ENCODE assay signal across 19 cellular contexts in genomic region chr3:15591928-15592327, GRCh38. TPM values are rescaled to one million over a fixed set of nuclear protein-coding genes. Genes with fewer than 3 reads are reported as not detected.
DNase-seq lines count a peak whose midpoint lies in the region; ATAC-seq, FAIRE-seq and TF ChIP-seq lines count a peak whose summit lies in the region.
"Had no signal": no experiment of that assay in that cellular context is flagged by ENCODE, and none has a peak within 500 bp of the region (broad histone marks: within the 10 kb centered on the region; RNA-seq: fewer than 3 reads in every experiment).

No MANE protein-coding gene starts in this region.

- POLR2A ChIA-PET in HepG2 (lab: Yijun Ruan, JAX) (no interaction called here), GM12878 (lab: Charles Lee) (no interaction called here)

- TF ChIP-seq CTCF in right lobe of liver (IDR thresholded peaks at IDR 0.05): no peak
- no peak for TF ChIP-seq CTCF in HepG2 (CRISPR knock-in tag; IDR thresholded peaks at IDR 0.05)
- no peak for TF ChIP-seq CTCF in GM12878 (IDR thresholded peaks at IDR 0.05 in 2 of 3, conservative IDR thresholded peaks at IDR 0.05 in 1 of 3; ENCODE audit: control insufficient read depth in 2 of 3, extremely low read depth in 1 of 3, insufficient read depth in 1 of 3, low read depth in 3 of 3, low read length in 3 of 3)
- no peak for TF ChIP-seq CTCF in pancreas (IDR thresholded peaks at IDR 0.05)
- no peak for TF ChIP-seq CTCF in spleen (IDR thresholded peaks at IDR 0.05 in 8 of 11, conservative IDR thresholded peaks at IDR 0.05 in 3 of 11)

- H3K79me2 ChIP-seq in HepG2 (ENCODE audit: insufficient read depth, low read length): no peaks in the 10 kb centered on the region
- no peaks in the 10 kb centered on the region for H3K79me2 ChIP-seq in GM12878 (ENCODE audit: control insufficient read depth, insufficient read depth, low read length)

- H3K27me3 ChIP-seq in right lobe of liver: no peaks in the 10 kb centered on the region
- no peaks in the 10 kb centered on the region for H3K27me3 ChIP-seq in HepG2 (ENCODE audit: control insufficient read depth in 1 of 2, insufficient read depth in 2 of 2, low read length in 2 of 2)
- H3K27me3 ChIP-seq in GM12878 (replicated peaks in 1 of 2; ENCODE audit: control insufficient read depth in 2 of 2, insufficient read depth in 2 of 2, low read length in 1 of 2): no peaks in the 10 kb centered on the region
- no peaks in the 10 kb centered on the region for H3K27me3 ChIP-seq in pancreas
- H3K27me3 ChIP-seq in spleen (replicated peaks in 1 of 7): no peaks in the 10 kb centered on the region
- H3K27me3 ChIP-seq: BLaER1 had no signal

- H2AFZ ChIP-seq in HepG2 (ENCODE audit: low read length): no peak overlapping the region
- H2AFZ ChIP-seq in GM12878 (ENCODE audit: control insufficient read depth, low read depth, low read length): no peak overlapping the region
- H2AFZ ChIP-seq: GM23338 had no signal

- H3K27ac ChIP-seq in right lobe of liver: peak overlapping the region in 2 of 3 donors; percentile 35 to 73
- no peak overlapping the region for H3K27ac ChIP-seq in HepG2 (ENCODE audit: extremely low read length, insufficient read depth, low read length)
- H3K27ac ChIP-seq in GM12878 (ENCODE audit: control insufficient read depth, insufficient read depth): no peak overlapping the region
- no peak overlapping the region for H3K27ac ChIP-seq in pancreas
- no peak overlapping the region for H3K27ac ChIP-seq in spleen
- H3K27ac ChIP-seq: BLaER1, C4-2B had no signal

- H3K4me3 ChIP-seq in right lobe of liver (no peak overlapping the region), HepG2 (replicated peaks in 1 of 3; ENCODE audit: insufficient read depth in 1 of 3, low read depth in 2 of 3, low read length in 3 of 3) (no peak overlapping the region), GM12878 (no peak overlapping the region), pancreas (no peak overlapping the region), spleen (no peak overlapping the region)
- H3K4me3 ChIP-seq: BLaER1, GM23338 had no signal

- ATAC-seq in right lobe of liver: no peak
- no peak for ATAC-seq in HepG2
- no peak for ATAC-seq in GM12878
- ATAC-seq in pancreas: no peak
- ATAC-seq: GM23338, HCT116 had no signal

- no peak for TF ChIP-seq EP300 in HepG2 (IDR thresholded peaks at IDR 0.05; ENCODE audit: low read depth in 2 of 2, low read length in 2 of 2)
- TF ChIP-seq EP300 in HepG2 (CRISPR knock-in tag; IDR thresholded peaks at IDR 0.05; ENCODE audit: borderline replicate concordance): no peak
- no peak for TF ChIP-seq EP300 in GM12878 (IDR thresholded peaks at IDR 0.05; ENCODE audit: borderline replicate concordance in 1 of 2, control insufficient read depth in 1 of 2, low read depth in 2 of 2, low read length in 2 of 2)

- H3K9ac ChIP-seq in HepG2 (ENCODE audit: insufficient read depth, low read depth, low read length) (no peak overlapping the region), GM12878 (ENCODE audit: control insufficient read depth, insufficient read depth, low read length) (no peak overlapping the region)
- H3K9ac ChIP-seq: BLaER1 had no signal

- H3K4me2 ChIP-seq in HepG2 (ENCODE audit: low read depth, low read length): no peak overlapping the region
- H3K4me2 ChIP-seq in GM12878 (ENCODE audit: control insufficient read depth, insufficient read depth): no peak overlapping the region
- H3K4me2 ChIP-seq: BLaER1, GM23338 had no signal

- H4K20me1 ChIP-seq in HepG2 (ENCODE audit: insufficient read depth, low read length) (no peaks in the 10 kb centered on the region), GM12878 (ENCODE audit: control insufficient read depth, insufficient read depth) (no peaks in the 10 kb centered on the region)
- H4K20me1 ChIP-seq: BLaER1 had no signal

- FAIRE-seq in HepG2 (lab: Jason Lieb, UNC) (no peak), GM12878 (lab: Jason Lieb, UNC) (no peak), pancreas (lab: Jason Lieb, UNC) (peak; percentile 92)
- FAIRE-seq: D721Med, GM18507 had no signal

- peaks cover 0 to 10% (median 0%) of the 10 kb centered on the region in 4 donors for H3K4me1 ChIP-seq in right lobe of liver
- no peaks in the 10 kb centered on the region for H3K4me1 ChIP-seq in HepG2 (ENCODE audit: insufficient read depth, low read length)
- no peaks in the 10 kb centered on the region for H3K4me1 ChIP-seq in GM12878 (ENCODE audit: control insufficient read depth, insufficient read depth, low read length)
- no peaks in the 10 kb centered on the region for H3K4me1 ChIP-seq in pancreas
- H3K4me1 ChIP-seq in spleen: peaks cover 0 to 7% (median 0%) of the 10 kb centered on the region in 6 donors
- H3K4me1 ChIP-seq: BLaER1 had no signal

- TF ChIP-seq POLR2A in right lobe of liver (IDR thresholded peaks at IDR 0.05): no peak
- TF ChIP-seq POLR2A in HepG2 (IDR thresholded peaks at IDR 0.05; ENCODE audit: insufficient read depth in 1 of 2, low read depth in 2 of 2, low read length in 2 of 2): no peak
- no peak for TF ChIP-seq POLR2A in GM12878 (IDR thresholded peaks at IDR 0.05; ENCODE audit: low read depth, low read length)
- TF ChIP-seq POLR2A in spleen (IDR thresholded peaks at IDR 0.05): no peak

- H3K9me3 ChIP-seq in right lobe of liver: no peaks in the 10 kb centered on the region
- no peaks in the 10 kb centered on the region for H3K9me3 ChIP-seq in HepG2 (ENCODE audit: low read length)
- H3K9me3 ChIP-seq in GM12878 (replicated peaks; ENCODE audit: control insufficient read depth, insufficient read depth, low read length): no peaks in the 10 kb centered on the region
- H3K9me3 ChIP-seq in pancreas: no peaks in the 10 kb centered on the region
- no peaks in the 10 kb centered on the region for H3K9me3 ChIP-seq in spleen
- H3K9me3 ChIP-seq: BLaER1 had no signal

- intact Hi-C loops in right lobe of liver (cut with DNase I): no loop called here
- intact Hi-C loops in HepG2 (cut with micrococcal nuclease; ENCODE audit: unreplicated experiment): no loop called here
- intact Hi-C loops in GM12878 (cut with micrococcal nuclease; ENCODE audit: unreplicated experiment): no loop called here
- intact Hi-C loops in pancreas (cut with DNase I): no loop called here
- intact Hi-C loops in spleen (cut with DNase I; ENCODE audit: low total_unique reads): no loop called here

- RAD21 ChIA-PET in GM12878 (lab: Charles Lee; ENCODE audit: unreplicated experiment): no interaction called here

- DNase-seq in right lobe of liver (no peak), HepG2 (ENCODE audit: low spot score) (no peak), GM12878 (ENCODE audit: low read depth, low spot score) (no peak), pancreas (no peak), spleen (no peak), NCI-H82 treated with DMSO at 0.1 percent for 48 hours (lab: John Stamatoyannopoulos, UW; ENCODE audit: unreplicated experiment) (no peak)
- DNase-seq: CD4-positive, alpha-beta T cell; CD8-positive, alpha-beta memory T cell; DMS 273 treated with DMSO at 0.1 percent for 48 hours; DMS79; EL; GDM1; H9 had no signal

- 55% methylated on average over 21 of the region's 21 CpGs for WGBS in right lobe of liver (ENCODE audit: insufficient coverage, low coverage, low lambda C conversion rate, missing lambda C conversion rate)
- 94% methylated on average over 21 of the region's 21 CpGs for WGBS in HepG2 (ENCODE audit: low lambda C conversion rate)
- 94% methylated on average over 21 of the region's 21 CpGs for WGBS in GM12878 (ENCODE audit: insufficient coverage, insufficient replicate concordance, low lambda C conversion rate, missing lambda C conversion rate)
- 82 to 83% methylated on average over 21 of the region's 21 CpGs for WGBS in pancreas, 2 donors
- WGBS in spleen, 5 donors: 89 to 94% (median 89%) methylated on average over 21 of the region's 21 CpGs

- TF ChIP-seq RAD21 in HepG2 (CRISPR knock-in tag; IDR thresholded peaks at IDR 0.05) (no peak), GM12878 (IDR thresholded peaks at IDR 0.05; ENCODE audit: insufficient read depth, low read depth, low read length) (no peak)

- peaks cover 0 to 40% (median 3%) of the 10 kb centered on the region in 4 donors for H3K36me3 ChIP-seq in right lobe of liver
- H3K36me3 ChIP-seq in HepG2 (replicated peaks in 1 of 2; ENCODE audit: control insufficient read depth in 1 of 2, insufficient read depth in 2 of 2, low read length in 2 of 2): peaks cover 0 to 19% of the 10 kb centered on the region in 2 experiments; a peak in 2 of 5 replicates
- H3K36me3 ChIP-seq in GM12878 (ENCODE audit: control insufficient read depth in 2 of 2, insufficient read depth in 2 of 2, low read length in 1 of 2): peaks cover 0 to 6% of the 10 kb centered on the region in 2 experiments; a peak in 2 of 4 replicates
- H3K36me3 ChIP-seq in pancreas: peaks cover 0 to 30% (median 8%) of the 10 kb centered on the region in 3 donors
- H3K36me3 ChIP-seq in spleen: peaks cover 3 to 85% (median 50%) of the 10 kb centered on the region in 6 donors

- in situ Hi-C loops in HepG2 (cut with HindIII; ENCODE audit: extremely low pct_ligation_motif_present, low pct_unique_long_range_greater_than_20kb): no loop called here
- in situ Hi-C loops in GM12878 (cut with MboI): no loop called here

- BruUV-seq in HepG2 (replicated peaks; lab: Mats Ljungman, UMichigan) (no TSS peak), GM12878 (replicated peaks; lab: Mats Ljungman, UMichigan) (no TSS peak)

- SMC1A ChIA-PET in GM12878 (lab: Charles Lee; ENCODE audit: uncharacterized antibody, unreplicated experiment): no interaction called here

- CTCF ChIA-PET in HepG2 (lab: Yijun Ruan, JAX; ENCODE audit: low intra/inter-chr PET ratio, low total read pairs): no interaction called here
- CTCF ChIA-PET in GM12878 (lab: Yijun Ruan, JAX): no interaction called here

RNA-seq across cellular contexts. Expression of gene HACL1, which starts 9.4 kb away (rescaled TPM):
- 10 to 100 TPM; 28.9 to 37.4 (median 32.9) TPM for total RNA-seq in right lobe of liver
- 25.7 and 32.0 TPM in 2 replicates for total RNA-seq in HepG2 (2016; rRNA removed; fragmentation: Illumina TruSeq; extraction: Trizol)
- total RNA-seq in HepG2 (2016; cell fraction: cytosol; rRNA removed; fragmentation: Illumina TruSeq; extraction: Trizol; ENCODE audit: low read depth): 5.1 and 7.6 TPM in 2 replicates
- total RNA-seq in HepG2 (2016; cell fraction: insoluble cytoplasmic fraction; rRNA removed; fragmentation: Illumina TruSeq; extraction: Trizol): 25.8 and 31.8 TPM in 2 replicates
- total RNA-seq in HepG2 (2016; cell fraction: membrane; rRNA removed; fragmentation: Illumina TruSeq; extraction: Trizol): 7.5 and 7.7 TPM in 2 replicates
- total RNA-seq in HepG2 (2016; cell fraction: nucleus; rRNA removed; fragmentation: Illumina TruSeq; extraction: Trizol): 20.6 and 21.9 TPM in 2 replicates
- polyA plus RNA-seq in HepG2 (2011; rRNA removed): 22.1 and 25.7 TPM in 2 replicates
- polyA plus RNA-seq in HepG2 (2011; cell fraction: cytosol; rRNA removed): 18.1 and 18.3 TPM in 2 replicates
- 14.0 and 16.9 TPM in 2 replicates for polyA plus RNA-seq in HepG2 (2011; cell fraction: nucleus; rRNA removed)
- polyA plus RNA-seq in HepG2 (2012): 12.0 and 17.7 TPM in 2 replicates
- polyA plus RNA-seq in HepG2 (2016; cell fraction: cytosol; fragmentation: Illumina TruSeq; extraction: Trizol; ENCODE audit: low read depth): 2.3 and 2.6 TPM in 2 replicates
- polyA plus RNA-seq in HepG2 (2016; cell fraction: insoluble cytoplasmic fraction; fragmentation: Illumina TruSeq; extraction: Trizol; ENCODE audit: low read depth): 20.8 and 23.2 TPM in 2 replicates
- polyA plus RNA-seq in HepG2 (2016; cell fraction: membrane; fragmentation: Illumina TruSeq; extraction: Trizol; ENCODE audit: low read depth): 4.0 and 4.1 TPM in 2 replicates
- 13.2 and 15.6 TPM in 2 replicates for polyA plus RNA-seq in HepG2 (2016; cell fraction: nucleus; fragmentation: Illumina TruSeq; extraction: Trizol; ENCODE audit: insufficient read depth, low read depth)
- polyA minus RNA-seq in HepG2 (2011; rRNA and poly(A)+ RNA removed; ENCODE audit: low replicate concordance): 39.5 and 56.3 TPM in 2 replicates
- polyA minus RNA-seq in HepG2 (2011; cell fraction: cytosol; rRNA and poly(A)+ RNA removed): 11.1 and 11.2 TPM in 2 replicates
- polyA minus RNA-seq in HepG2 (2011; cell fraction: nucleus; rRNA and poly(A)+ RNA removed): 51.2 and 57.7 TPM in 2 replicates
- total RNA-seq in GM12878 (2013; cell fraction: nucleolus; rRNA removed): 97.4 and 107 TPM in 2 replicates
- total RNA-seq in GM12878 (2014; rRNA removed): 21.4 and 24.4 TPM in 2 replicates
- 26.2 and 28.3 TPM in 2 replicates for total RNA-seq in GM12878 (2014; rRNA removed; fragmentation: Illumina TruSeq; extraction: Trizol)
- 23.8 and 27.7 TPM in 2 replicates for total RNA-seq in GM12878 (2021)
- polyA plus RNA-seq in GM12878 (2011; ENCODE audit: low read depth): 13.7 TPM
- 42.6 and 51.2 TPM in 2 replicates for polyA plus RNA-seq in GM12878 (2011; rRNA removed)
- 29.7 and 37.3 TPM in 2 replicates for polyA plus RNA-seq in GM12878 (2011; cell fraction: cytosol; rRNA removed)
- polyA plus RNA-seq in GM12878 (2011; cell fraction: nucleus; rRNA removed): 36.6 and 36.9 TPM in 2 replicates
- 18.5 and 18.9 TPM in 2 replicates for polyA plus RNA-seq in GM12878 (2012)
- 24.5 and 28.5 TPM in 2 replicates for polyA plus RNA-seq in GM12878 (2014; fragmentation: Illumina TruSeq; extraction: Trizol)
- 10 to 100 TPM; 34.1 to 40.3 TPM for polyA plus RNA-seq in GM12878 (2014; fragmentation: Nextera tagmentation; extraction: Ambion mirVana)
- 18.0 and 19.4 TPM in 2 replicates for polyA plus RNA-seq in GM12878 (2014; rRNA removed)
- 10 to 100 TPM; 45.8 to 48.7 TPM for polyA plus RNA-seq in GM12878 (2016; fragmentation: Nextera tagmentation; extraction: Ambion mirVana)
- polyA minus RNA-seq in GM12878 (2011; rRNA and poly(A)+ RNA removed): 59.0 and 62.4 TPM in 2 replicates
- 9.0 and 19.4 TPM in 2 replicates for polyA minus RNA-seq in GM12878 (2011; cell fraction: cytosol; rRNA and poly(A)+ RNA removed)
- polyA minus RNA-seq in GM12878 (2011; cell fraction: nucleus; rRNA and poly(A)+ RNA removed): 72.8 and 89.1 TPM in 2 replicates
- total RNA-seq in pancreas: 10 to 100 TPM; 10.2 to 18.8 (median 12.8) TPM
- 10 to 100 TPM in 1 of 2 donors, 1 to 10 TPM in 1; 6.5 to 11.5 TPM for polyA plus RNA-seq in pancreas
- 10 to 100 TPM; 19.6 to 30.1 (median 25.5) TPM for total RNA-seq in spleen
- polyA plus RNA-seq in spleen: 10 to 100 TPM; 18.2 to 22.4 (median 19.0) TPM

RNA-seq across cellular contexts. Expression of gene BTD, which starts 9.6 kb away (rescaled TPM):
- 10 to 100 TPM; 47.5 to 70.3 (median 54.5) TPM for total RNA-seq in right lobe of liver
- 12.4 and 15.7 TPM in 2 replicates for total RNA-seq in HepG2 (2016; rRNA removed; fragmentation: Illumina TruSeq; extraction: Trizol)
- total RNA-seq in HepG2 (2016; cell fraction: cytosol; rRNA removed; fragmentation: Illumina TruSeq; extraction: Trizol; ENCODE audit: low read depth): 3.3 and 4.1 TPM in 2 replicates
- total RNA-seq in HepG2 (2016; cell fraction: insoluble cytoplasmic fraction; rRNA removed; fragmentation: Illumina TruSeq; extraction: Trizol): 10.3 and 17.5 TPM in 2 replicates
- total RNA-seq in HepG2 (2016; cell fraction: membrane; rRNA removed; fragmentation: Illumina TruSeq; extraction: Trizol): 5.8 and 6.0 TPM in 2 replicates
- total RNA-seq in HepG2 (2016; cell fraction: nucleus; rRNA removed; fragmentation: Illumina TruSeq; extraction: Trizol): 16.3 and 19.1 TPM in 2 replicates
- 35.3 and 35.5 TPM in 2 replicates for polyA plus RNA-seq in HepG2 (2011; rRNA removed)
- polyA plus RNA-seq in HepG2 (2011; cell fraction: cytosol; rRNA removed): 34.6 and 45.8 TPM in 2 replicates
- polyA plus RNA-seq in HepG2 (2011; cell fraction: nucleus; rRNA removed): 16.5 and 18.2 TPM in 2 replicates
- 26.8 and 28.2 TPM in 2 replicates for polyA plus RNA-seq in HepG2 (2012)
- polyA plus RNA-seq in HepG2 (2016; cell fraction: cytosol; fragmentation: Illumina TruSeq; extraction: Trizol; ENCODE audit: low read depth): 3.9 TPM in 2 replicates
- 9.1 TPM in 2 replicates for polyA plus RNA-seq in HepG2 (2016; cell fraction: insoluble cytoplasmic fraction; fragmentation: Illumina TruSeq; extraction: Trizol; ENCODE audit: low read depth)
- 4.9 and 5.9 TPM in 2 replicates for polyA plus RNA-seq in HepG2 (2016; cell fraction: membrane; fragmentation: Illumina TruSeq; extraction: Trizol; ENCODE audit: low read depth)
- polyA plus RNA-seq in HepG2 (2016; cell fraction: nucleus; fragmentation: Illumina TruSeq; extraction: Trizol; ENCODE audit: insufficient read depth, low read depth): 20.7 and 21.2 TPM in 2 replicates
- polyA minus RNA-seq in HepG2 (2011; rRNA and poly(A)+ RNA removed; ENCODE audit: low replicate concordance): 41.5 and 57.7 TPM in 2 replicates
- polyA minus RNA-seq in HepG2 (2011; cell fraction: cytosol; rRNA and poly(A)+ RNA removed): 17.9 and 21.0 TPM in 2 replicates
- polyA minus RNA-seq in HepG2 (2011; cell fraction: nucleus; rRNA and poly(A)+ RNA removed): 28.2 and 36.6 TPM in 2 replicates
- total RNA-seq in GM12878 (2013; cell fraction: nucleolus; rRNA removed): 6.9 and 10.1 TPM in 2 replicates
- 4.6 and 5.0 TPM in 2 replicates for total RNA-seq in GM12878 (2014; rRNA removed)
- 2.9 and 3.4 TPM in 2 replicates for total RNA-seq in GM12878 (2014; rRNA removed; fragmentation: Illumina TruSeq; extraction: Trizol)
- total RNA-seq in GM12878 (2021): 4.0 and 4.5 TPM in 2 replicates
- 6.5 TPM for polyA plus RNA-seq in GM12878 (2011; ENCODE audit: low read depth)
- 9.4 and 10.3 TPM in 2 replicates for polyA plus RNA-seq in GM12878 (2011; rRNA removed)
- polyA plus RNA-seq in GM12878 (2011; cell fraction: cytosol; rRNA removed): 9.5 and 11.8 TPM in 2 replicates
- 4.6 and 6.4 TPM in 2 replicates for polyA plus RNA-seq in GM12878 (2011; cell fraction: nucleus; rRNA removed)
- polyA plus RNA-seq in GM12878 (2012): 3.4 and 4.4 TPM in 2 replicates
- 3.9 and 5.6 TPM in 2 replicates for polyA plus RNA-seq in GM12878 (2014; fragmentation: Illumina TruSeq; extraction: Trizol)
- 1 to 10 TPM; 6.1 to 9.2 TPM for polyA plus RNA-seq in GM12878 (2014; fragmentation: Nextera tagmentation; extraction: Ambion mirVana)
- 3.5 and 5.7 TPM in 2 replicates for polyA plus RNA-seq in GM12878 (2014; rRNA removed)
- polyA plus RNA-seq in GM12878 (2016; fragmentation: Nextera tagmentation; extraction: Ambion mirVana): 1 to 10 TPM; 4.6 to 5.5 TPM
- polyA minus RNA-seq in GM12878 (2011; rRNA and poly(A)+ RNA removed): 12.8 and 14.2 TPM in 2 replicates
- 2.7 and 3.6 TPM in 2 replicates for polyA minus RNA-seq in GM12878 (2011; cell fraction: cytosol; rRNA and poly(A)+ RNA removed)
- polyA minus RNA-seq in GM12878 (2011; cell fraction: nucleus; rRNA and poly(A)+ RNA removed): 8.3 and 10.5 TPM in 2 replicates
- 10 to 100 TPM; 14.2 to 22.0 (median 16.7) TPM for total RNA-seq in pancreas
- polyA plus RNA-seq in pancreas: 10 to 100 TPM in 1 of 2 donors, 1 to 10 TPM in 1; 6.2 to 16.5 TPM
- 10 to 100 TPM; 13.3 to 43.7 (median 23.9) TPM for total RNA-seq in spleen
- 1 to 10 TPM; 3.9 to 6.3 (median 6.0) TPM for polyA plus RNA-seq in spleen

Comparison
In these comparisons a context has a peak if more than half of its experiments do, and no peak if none do; other contexts are left out.
1. H3K27ac ChIP-seq: peak in right lobe of liver (2 of 3); none in HepG2 (single experiment), GM12878 (single experiment), pancreas (0 of 4) and spleen (0 of 8).